In genomic region chr11:57131080-57131790, GRCh38 we compare ENCODE assay signal across 10 cellular contexts. TPM values are rescaled to one million over a fixed set of nuclear protein-coding genes. Genes with fewer than 3 reads are reported as not detected.
DNase-seq lines count a peak whose midpoint lies in the region; ATAC-seq and TF ChIP-seq lines count a peak whose summit lies in the region.
"Had no signal": no experiment of that assay in that cellular context is flagged by ENCODE, and none has a peak within 500 bp of the region (broad histone marks: within the 10 kb centered on the region; RNA-seq: fewer than 3 reads in every experiment).

No MANE protein-coding gene starts in this region.

- no peaks in the 10 kb centered on the region for H4K20me1 ChIP-seq in OCI-LY7 (ENCODE audit: insufficient read depth, low read length)

- H3K36me3 ChIP-seq in OCI-LY7 (ENCODE audit: insufficient read depth, low read length): no peaks in the 10 kb centered on the region
- H3K36me3 ChIP-seq in gastroesophageal sphincter: no peaks in the 10 kb centered on the region

- no peaks in the 10 kb centered on the region for H3K36me3 Mint-ChIP-seq in activated CD4-positive, alpha-beta memory T cell treated with anti-CD3 and anti-CD28 coated beads for 36 hours

- H3K79me2 ChIP-seq in OCI-LY7 (ENCODE audit: insufficient read depth, low read depth, low read length): no peaks in the 10 kb centered on the region

- H3K4me2 ChIP-seq in OCI-LY7 (ENCODE audit: low read length): no peak overlapping the region

- no peak for TF ChIP-seq POLR2A in gastroesophageal sphincter (IDR thresholded peaks at IDR 0.05)

- H3K9me2 ChIP-seq in OCI-LY7 (ENCODE audit: insufficient read depth, low read length): no peaks in the 10 kb centered on the region

- TF ChIP-seq EP300 in gastroesophageal sphincter (IDR thresholded peaks at IDR 0.05): no peak

- CTCF ChIA-PET in OCI-LY7 (lab: Charles Lee; ENCODE audit: unreplicated experiment): no interaction called here
- CTCF ChIA-PET in activated CD4-positive, alpha-beta memory T cell treated with anti-CD3 and anti-CD28 coated beads for 36 hours (lab: Charles Lee): no interaction called here

- peaks cover 11% of the 10 kb centered on the region for H3K27me3 Mint-ChIP-seq in activated CD4-positive, alpha-beta memory T cell treated with anti-CD3 and anti-CD28 coated beads for 36 hours

- no TSS peak for BruUV-seq in OCI-LY7 (replicated peaks; lab: Mats Ljungman, UMichigan)

- no peak overlapping the region for H2AFZ ChIP-seq in OCI-LY7 (ENCODE audit: low read length)

- H3K9me3 ChIP-seq in OCI-LY7 (ENCODE audit: low read length): no peaks in the 10 kb centered on the region
- no peaks in the 10 kb centered on the region for H3K9me3 ChIP-seq in gastroesophageal sphincter

- no peaks in the 10 kb centered on the region for H3K4me1 Mint-ChIP-seq in activated CD4-positive, alpha-beta memory T cell treated with anti-CD3 and anti-CD28 coated beads for 36 hours (ENCODE audit: low read depth)

- H3K9me3 Mint-ChIP-seq in activated CD4-positive, alpha-beta memory T cell treated with anti-CD3 and anti-CD28 coated beads for 36 hours: no peaks in the 10 kb centered on the region
- H3K9me3 Mint-ChIP-seq: stimulated activated naive CD8-positive, alpha-beta T cell treated with anti-CD3 and anti-CD28 coated beads, Interleukin-15, Interleukin-2, amounts not matched to agents 100 ng/mL and 50 ng/mL, for 24 hours had no signal

- TF ChIP-seq CTCF in GM13977 (IDR thresholded peaks at IDR 0.05; ENCODE audit: extremely low read depth, insufficient read depth, missing control alignments): peak; percentile 37
- TF ChIP-seq CTCF in OCI-LY7 (conservative IDR thresholded peaks at IDR 0.05; ENCODE audit: low read length): peak; percentile 46
- TF ChIP-seq CTCF in gastroesophageal sphincter (IDR thresholded peaks at IDR 0.05): peak in 3 of 4 experiments; percentile 15 to 61 (median 33)

- peaks cover 12% of the 10 kb centered on the region for H3K27me3 ChIP-seq in gastroesophageal sphincter

- ATAC-seq in gastroesophageal sphincter: no peak
- no peak for ATAC-seq in sciatic nerve
- ATAC-seq in HG03342 (IDR thresholded peaks at IDR 0.05; ENCODE audit: unreplicated experiment): no peak

- no peak overlapping the region for H3K27ac ChIP-seq in OCI-LY7 (ENCODE audit: low read depth, low read length, poor library complexity, severe bottlenecking)
- H3K27ac ChIP-seq in gastroesophageal sphincter: no peak overlapping the region

- POLR2A ChIA-PET in OCI-LY7 (lab: Charles Lee): no interaction called here
- POLR2A ChIA-PET in activated CD4-positive, alpha-beta memory T cell treated with anti-CD3 and anti-CD28 coated beads for 36 hours (lab: Charles Lee): no interaction called here

- 73% methylated on average over 8 of the region's 8 CpGs for WGBS in gastroesophageal sphincter (ENCODE audit: low coverage in 1 of 2), 2 donors

- intact Hi-C loops in OCI-LY7 (cut with micrococcal nuclease; ENCODE audit: unreplicated experiment): no loop called here
- intact Hi-C loops in sciatic nerve (cut with DNase I): no loop called here
- intact Hi-C loops in activated CD4-positive, alpha-beta memory T cell treated with anti-CD3 and anti-CD28 coated beads for 36 hours (cut with micrococcal nuclease): no loop called here

- DNase-seq in GM13977 (ENCODE audit: low spot score): no peak
- DNase-seq in OCI-LY7 (ENCODE audit: low spot score): no peak
- peak; percentile 59 for DNase-seq in sciatic nerve (ENCODE audit: low spot score)
- DNase-seq in NCI-H2196 treated with DMSO at 0.1 percent for 48 hours (lab: John Stamatoyannopoulos, UW; ENCODE audit: unreplicated experiment): no peak
- DNase-seq in activated CD4-positive, alpha-beta memory T cell treated with anti-CD3 and anti-CD28 coated beads for 36 hours: no peak
- DNase-seq in stimulated activated CD4-positive, alpha-beta T cell treated with anti-CD3 and anti-CD28 coated beads, Interleukin-4, amount 100 ng/mL, for 24 hours: no peak

- in situ Hi-C loops in GM13977 (cut with MboI; ENCODE audit: low pct_unique_long_range_greater_than_20kb, low sequenced_read_pairs, unreplicated experiment): no loop called here

- no peak overlapping the region for H3K27ac Mint-ChIP-seq in activated CD4-positive, alpha-beta memory T cell treated with anti-CD3 and anti-CD28 coated beads for 36 hours
- H3K27ac Mint-ChIP-seq: stimulated activated naive CD8-positive, alpha-beta T cell treated with anti-CD3 and anti-CD28 coated beads, Interleukin-15, Interleukin-2, amounts not matched to agents 100 ng/mL and 50 ng/mL, for 24 hours had no signal

- H3K4me3 ChIP-seq in OCI-LY7 (ENCODE audit: low read depth, low read length, poor library complexity, severe bottlenecking) (no peak overlapping the region), gastroesophageal sphincter (no peak overlapping the region)

- H3K4me3 Mint-ChIP-seq in activated CD4-positive, alpha-beta memory T cell treated with anti-CD3 and anti-CD28 coated beads for 36 hours: no peak overlapping the region
- H3K4me3 Mint-ChIP-seq: stimulated activated naive CD8-positive, alpha-beta T cell treated with anti-CD3 and anti-CD28 coated beads, Interleukin-15, Interleukin-2, amounts not matched to agents 100 ng/mL and 50 ng/mL, for 24 hours had no signal

- no peaks in the 10 kb centered on the region for H3K4me1 ChIP-seq in OCI-LY7 (ENCODE audit: insufficient read depth, low read length, poor library complexity, severe bottlenecking)
- H3K4me1 ChIP-seq in gastroesophageal sphincter: no peaks in the 10 kb centered on the region

RNA-seq across cellular contexts. Expression of gene LRRC55, which starts 50.5 kb away (rescaled TPM):
- not detected in 2 replicates for total RNA-seq in OCI-LY7 (2014; rRNA removed; shearing (Covaris generic))
- total RNA-seq in OCI-LY7 (2022) (not detected in 2 replicates), gastroesophageal sphincter (under 1 TPM in 2 of 4 donors, not detected in 2; 0.12 to 0.13 TPM), sciatic nerve (not detected)
- not detected for total RNA-seq in activated CD4-positive, alpha-beta memory T cell treated with anti-CD3 and anti-CD28 coated beads for 36 hours
- total RNA-seq: NCI-H460 had no signal
